In genomic region chr10:89474452-89474851, GRCh38 we compare ENCODE assay signal across 24 cellular contexts.
A peak's percentile ranks its signal among the peaks of the same experiment; 100 is the strongest.
DNase-seq lines count a peak whose midpoint lies in the region; ATAC-seq and TF ChIP-seq lines count a peak whose summit lies in the region.
"Had no signal": no experiment of that assay in that cellular context is flagged by ENCODE, and none has a peak within 500 bp of the region (broad histone marks: within the 10 kb centered on the region; RNA-seq: fewer than 3 reads in every experiment).

No MANE protein-coding gene starts in this region.

- H3K4ac ChIP-seq in mesenchymal stem cell (ENCODE audit: low read depth in 1 of 2, low read length in 2 of 2) = peak overlapping the region; percentile 69 to 81

- peak overlapping the region; percentile 67 to 77 for H3K27ac ChIP-seq in breast epithelium
- H3K27ac ChIP-seq in mesenchymal stem cell (ENCODE audit: low read length, poor library complexity, severe bottlenecking) = no peak overlapping the region
- H3K27ac ChIP-seq in thyroid gland = peak overlapping the region; percentile 94 to 98 (median 96)
- H3K27ac ChIP-seq: PC-9 had no signal

- H3K9ac ChIP-seq in mesenchymal stem cell (ENCODE audit: low read length) = no peak overlapping the region

- TF ChIP-seq POLR2A in breast epithelium (IDR thresholded peaks at IDR 0.05) = no peak
- TF ChIP-seq POLR2A in thyroid gland (IDR thresholded peaks at IDR 0.05) = peak in 1 of 2 donors; percentile 58

- H3K9me3 ChIP-seq in breast epithelium (no peaks in the 10 kb centered on the region), mesenchymal stem cell (ENCODE audit: control insufficient read depth, low read length) (no peaks in the 10 kb centered on the region), thyroid gland (no peaks in the 10 kb centered on the region)
- H3K9me3 ChIP-seq: BE2C had no signal

- H2BK120ac ChIP-seq in mesenchymal stem cell (ENCODE audit: low read depth, low read length) = no peak overlapping the region

- no peak overlapping the region for H2BK5ac ChIP-seq in mesenchymal stem cell (ENCODE audit: low read depth, low read length, poor library complexity, severe bottlenecking)

- TF ChIP-seq CTCF in breast epithelium (IDR thresholded peaks at IDR 0.05) = no peak
- TF ChIP-seq CTCF in thyroid gland (IDR thresholded peaks at IDR 0.05) = no peak
- no peak for TF ChIP-seq CTCF in foreskin fibroblast (IDR thresholded peaks at IDR 0.05; ENCODE audit: low read depth, low read length)

- no peak overlapping the region for H3K14ac ChIP-seq in mesenchymal stem cell (ENCODE audit: low read length in 2 of 2)

- no peak overlapping the region for H4K91ac ChIP-seq in mesenchymal stem cell (ENCODE audit: low read length)

- no peak for DNase-seq in breast epithelium (ENCODE audit: low spot score in 2 of 2)
- no peak for DNase-seq in left ventricle myocardium superior
- no peak for DNase-seq in mesenchymal stem cell
- DNase-seq in thyroid gland = peak; percentile 65 to 72
- no peak for DNase-seq in NCI-H1092 treated with DMSO at 0.1 percent for 48 hours (lab: John Stamatoyannopoulos, UW)
- no peak for DNase-seq in foreskin fibroblast
- no peak for DNase-seq in activated naive CD4-positive, alpha-beta T cell (lab: John Stamatoyannopoulos, UW)
- DNase-seq: activated CD8-positive, alpha-beta memory T cell treated with anti-CD3 and anti-CD28 coated beads, Interleukin-2, amount 50 U/mL, for 48 hours; activated CD8-positive, alpha-beta T cell treated with anti-CD3 and anti-CD28 coated beads for 36 hours; activated naive CD4-positive, alpha-beta T cell treated with anti-CD3 and anti-CD28 coated beads, Interleukin-2, amount 50 U/mL, for 16 hours; amniotic stem cell; BE2C; CD8-positive, alpha-beta T cell; HCEC 1CT; Karpas-422; NCI-H1436 treated with DMSO at 0.1 percent for 48 hours; NCI-H2081 treated with DMSO at 0.1 percent for 48 hours; NCI-H226; PC-9; substantia nigra; T-helper 17 cell had no signal

- H3K27me3 ChIP-seq in breast epithelium (no peaks in the 10 kb centered on the region), mesenchymal stem cell (ENCODE audit: control insufficient read depth in 1 of 2, insufficient read depth in 1 of 2, low read length in 2 of 2) (no peaks in the 10 kb centered on the region), thyroid gland (no peaks in the 10 kb centered on the region)
- H3K27me3 ChIP-seq: BE2C had no signal

- no peak overlapping the region for H4K8ac ChIP-seq in mesenchymal stem cell (ENCODE audit: low read length)

- H3K4me1 ChIP-seq in breast epithelium (peaks cover 6 to 14% of the 10 kb centered on the region in 2 donors), mesenchymal stem cell (ENCODE audit: control insufficient read depth, insufficient read depth, low read depth, low read length) (peaks cover 11% of the 10 kb centered on the region), thyroid gland (peaks cover 57 to 73% of the 10 kb centered on the region in 2 donors)
- H3K4me1 ChIP-seq: BE2C had no signal

- 98% methylated on average over 4 of the region's 4 CpGs for WGBS in mesenchymal stem cell
- WGBS in thyroid gland, 2 donors = 46 to 49% methylated on average over 4 of the region's 4 CpGs

- ATAC-seq in left ventricle myocardium superior = peak; percentile 34
- ATAC-seq: activated CD8-positive, alpha-beta T cell treated with anti-CD3 and anti-CD28 coated beads for 36 hours; CD8-positive, alpha-beta T cell; SK-N-SH treated with all-trans-retinoic acid at 6 μM for 48 hours; stimulated activated memory B cell treated with anti-CD40 and anti-IgM and Interleukin-4, amounts not matched to agents 10 μg/mL and 1 μg/mL and 100 μg/mL, for 72 hours; T-helper 17 cell had no signal

- no peak overlapping the region for H2AK5ac ChIP-seq in mesenchymal stem cell (ENCODE audit: low read length, severe bottlenecking)

- H2BK12ac ChIP-seq in mesenchymal stem cell (ENCODE audit: low read length in 2 of 2) = no peak overlapping the region

- H2AFZ ChIP-seq in mesenchymal stem cell (ENCODE audit: low read depth, low read length) = no peak overlapping the region
- H2AFZ ChIP-seq: PC-9 had no signal

- intact Hi-C loops in breast epithelium (cut with DNase I; ENCODE audit: low total_unique reads) = no loop called here
- intact Hi-C loops in left ventricle myocardium superior (cut with micrococcal nuclease) = no loop called here
- intact Hi-C loops in thyroid gland (cut with DNase I) = no loop called here

- H3K23ac ChIP-seq in mesenchymal stem cell (ENCODE audit: low read length in 2 of 2) = no peak overlapping the region

- H3K4me3 ChIP-seq in breast epithelium (no peak overlapping the region), mesenchymal stem cell (ENCODE audit: insufficient read depth in 1 of 2, low read depth in 1 of 2, low read length in 2 of 2) (no peak overlapping the region), thyroid gland (replicated peaks in 1 of 3) (no peak overlapping the region), foreskin fibroblast (ENCODE audit: low read depth in 1 of 2, low read length in 2 of 2) (no peak overlapping the region)
- H3K4me3 ChIP-seq: PC-9, skin epidermis had no signal

- H2BK15ac ChIP-seq in mesenchymal stem cell (ENCODE audit: low read depth, poor library complexity, severe bottlenecking) = no peak overlapping the region

- H3K36me3 ChIP-seq in breast epithelium (no peaks in the 10 kb centered on the region), mesenchymal stem cell (ENCODE audit: control insufficient read depth in 1 of 2, insufficient read depth in 2 of 2, low read depth in 1 of 2, low read length in 2 of 2) (no peaks in the 10 kb centered on the region), thyroid gland (no peaks in the 10 kb centered on the region)
- H3K36me3 ChIP-seq: BE2C had no signal

- peak overlapping the region in 1 of 2 experiments; percentile 96 for H3K18ac ChIP-seq in mesenchymal stem cell (ENCODE audit: low read depth in 1 of 2, low read length in 2 of 2)

- no peak overlapping the region for H3K4me2 ChIP-seq in mesenchymal stem cell (ENCODE audit: low read length, poor library complexity, severe bottlenecking)
- H3K4me2 ChIP-seq: PC-9 had no signal

- H3K79me1 ChIP-seq in mesenchymal stem cell (replicated peaks; ENCODE audit: low read length, poor library complexity, severe bottlenecking) = no peaks in the 10 kb centered on the region

Comparison
In these comparisons a context has a peak if more than half of its experiments do, and no peak if none do; other contexts are left out.
1. DNase-seq: peak in thyroid gland (2 of 2); none in breast epithelium (0 of 2), left ventricle myocardium superior (single experiment), mesenchymal stem cell (single experiment), NCI-H1092 treated with DMSO at 0.1 percent for 48 hours (single experiment), foreskin fibroblast (0 of 2) and activated naive CD4-positive, alpha-beta T cell (0 of 4).